In the genomic region with DNA sequence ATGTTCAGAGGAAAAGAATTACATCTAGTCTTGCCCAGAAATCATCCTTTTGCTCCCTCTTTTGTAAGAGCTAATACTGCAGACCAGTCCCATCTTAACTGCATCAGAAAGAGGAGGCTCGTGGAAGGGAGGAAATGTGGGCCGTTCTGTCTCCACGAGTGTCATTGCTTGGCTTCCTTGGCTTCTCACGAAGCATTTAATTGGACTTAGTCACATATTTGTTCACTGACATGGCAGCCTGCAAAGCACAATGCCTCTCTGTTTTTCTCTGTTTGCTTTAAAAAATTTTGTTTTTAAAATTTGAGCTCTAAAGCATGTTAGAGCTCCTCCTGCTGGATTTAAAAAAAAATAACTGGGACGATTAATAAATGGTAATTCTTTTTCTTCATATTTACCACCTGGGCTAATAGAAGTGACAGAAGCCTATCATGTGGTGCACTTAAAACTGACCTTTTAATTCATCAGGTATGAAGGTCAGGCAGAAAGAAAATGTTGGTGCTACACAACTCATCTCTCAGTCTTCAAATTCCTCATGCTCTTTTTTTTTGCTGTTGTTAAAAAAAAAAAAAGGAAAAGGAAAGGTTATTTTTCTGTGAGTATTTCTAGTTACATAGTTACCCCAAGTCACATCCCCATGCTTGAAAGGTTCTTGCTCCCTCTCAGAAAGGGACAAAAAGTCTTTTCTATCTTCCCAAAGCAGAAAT, we compare ENCODE assay signal across 8 cellular contexts. TPM values are rescaled to one million over a fixed set of nuclear protein-coding genes. Genes with fewer than 3 reads are reported as not detected.
A peak's percentile ranks its signal among the peaks of the same experiment; 100 is the strongest.
DNase-seq lines count a peak whose midpoint lies in the region; ATAC-seq, FAIRE-seq and TF ChIP-seq lines count a peak whose summit lies in the region.

No MANE protein-coding gene starts in this region.

- no peaks in the 10 kb centered on the region for H3F3A ChIP-seq in Loucy (ENCODE audit: low read depth)

- FAIRE-seq in TTC549 (lab: Jason Lieb, UNC) = peak; percentile 100
- peak; percentile 97 for FAIRE-seq in endometrium (lab: Jason Lieb, UNC)

- H3K9me2 ChIP-seq in Loucy (replicated peaks; ENCODE audit: low read depth, low read length) = no peaks in the 10 kb centered on the region

- no peaks in the 10 kb centered on the region for H3K36me3 ChIP-seq in Loucy (ENCODE audit: insufficient read depth, low read length)
- no peaks in the 10 kb centered on the region for H3K36me3 ChIP-seq in mesodermal cell (ENCODE audit: control insufficient read depth, insufficient read depth, low read length)
- no peaks in the 10 kb centered on the region for H3K36me3 ChIP-seq in thymus (ENCODE audit: control insufficient read depth, insufficient read depth)

- H3K9ac ChIP-seq in Loucy (ENCODE audit: low read depth, low read length, poor library complexity, severe bottlenecking) = no peak overlapping the region

- H3K27ac ChIP-seq in mesodermal cell (ENCODE audit: low read depth, low read length, severe bottlenecking) = peak overlapping the region; percentile 90
- H3K27ac ChIP-seq in thymus (ENCODE audit: low read depth) = peak overlapping the region; percentile 20

- TF ChIP-seq CTCF in Loucy (conservative IDR thresholded peaks at IDR 0.05; ENCODE audit: low read length) = peak; percentile 85

- H3K27me3 ChIP-seq in Loucy (ENCODE audit: insufficient read depth, low read length, poor library complexity, severe bottlenecking) (no peaks in the 10 kb centered on the region), thymus (ENCODE audit: control insufficient read depth, insufficient read depth) (no peaks in the 10 kb centered on the region)

- H3K9me3 ChIP-seq in Loucy (ENCODE audit: insufficient read depth, low read depth, low read length) (no peaks in the 10 kb centered on the region), mesodermal cell (ENCODE audit: control insufficient read depth, low read length) (no peaks in the 10 kb centered on the region), thymus (ENCODE audit: control insufficient read depth) (no peaks in the 10 kb centered on the region)

- ATAC-seq in HG03457 (IDR thresholded peaks at IDR 0.05; ENCODE audit: unreplicated experiment) = no peak

- no peak overlapping the region for H3K4me2 ChIP-seq in Loucy (ENCODE audit: low read depth, low read length, poor library complexity, severe bottlenecking)

- WGBS in mesodermal cell (ENCODE audit: insufficient coverage in 2 of 2), 2 experiments = 0 to 9% methylated on average over 1 to 4 of the region's 5 CpGs
- 20% methylated on average over 5 of the region's 5 CpGs for WGBS in thymus

- H3K79me2 ChIP-seq in Loucy (ENCODE audit: insufficient read depth, low read length) = no peaks in the 10 kb centered on the region

- H3K4me1 ChIP-seq in Loucy (ENCODE audit: insufficient read depth, low read length, poor library complexity, severe bottlenecking) (peaks cover 24% of the 10 kb centered on the region), mesodermal cell (ENCODE audit: control insufficient read depth, insufficient read depth, low read length, poor library complexity, severe bottlenecking) (peaks cover 39% of the 10 kb centered on the region), thymus (ENCODE audit: control insufficient read depth, insufficient read depth, low read length) (peaks cover 1% of the 10 kb centered on the region)

- peak overlapping the region; percentile 8 for H2AFZ ChIP-seq in Loucy (ENCODE audit: low read length)

- peak; percentile 22 for DNase-seq in activated naive CD4-positive, alpha-beta T cell treated with Interleukin-2 at 50 U/mL for 16 hours
- no peak for DNase-seq in activated naive CD4-positive, alpha-beta T cell (lab: John Stamatoyannopoulos, UW)

- H3K4me3 ChIP-seq in Loucy (ENCODE audit: low read length, poor library complexity, severe bottlenecking) (no peak overlapping the region), mesodermal cell (ENCODE audit: extremely low read depth, insufficient read depth, low read length, poor library complexity, severe bottlenecking) (no peak overlapping the region), thymus (ENCODE audit: low read length) (no peak overlapping the region)

- H4K20me1 ChIP-seq in Loucy (ENCODE audit: insufficient read depth, low read length, poor library complexity, severe bottlenecking) = no peaks in the 10 kb centered on the region

RNA-seq across cellular contexts. Expression of gene C1orf105, which starts 21.0 kb away (rescaled TPM):
- 0.48 TPM for polyA plus RNA-seq in mesodermal cell (2013, experiment 1 of 2)
- polyA plus RNA-seq in mesodermal cell (2013, experiment 2 of 2) = 1.2 TPM
- 0.30 TPM for polyA plus RNA-seq in thymus

RNA-seq across cellular contexts. Expression of gene PIGC, which starts 44.3 kb away (rescaled TPM):
- 32.2 TPM for polyA plus RNA-seq in mesodermal cell (2013, experiment 1 of 2)
- polyA plus RNA-seq in mesodermal cell (2013, experiment 2 of 2) = 33.8 TPM
- 41.0 TPM for polyA plus RNA-seq in thymus
